19 cellular contexts compared by ENCODE assay signal in the genomic region with DNA sequence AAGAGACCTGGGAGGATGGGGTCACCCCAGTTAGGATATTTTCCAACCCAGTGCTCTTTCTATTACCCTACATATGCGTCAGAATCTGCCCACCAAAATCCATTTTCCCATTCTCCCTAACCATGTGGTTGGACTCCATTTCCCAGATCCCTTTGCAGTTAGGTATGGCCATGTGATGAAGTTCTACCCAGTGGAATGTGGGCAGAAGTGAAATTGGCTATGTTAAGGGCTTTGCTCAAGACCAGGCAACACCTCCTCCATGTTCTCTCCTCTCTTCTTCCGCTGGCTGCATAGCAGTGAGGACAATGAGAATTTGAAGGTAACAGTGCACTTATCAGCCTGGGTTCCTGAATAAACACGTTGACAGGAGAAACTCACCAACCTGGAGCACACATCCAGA.
DNase-seq lines count a peak whose midpoint lies in the region; ATAC-seq, FAIRE-seq and TF ChIP-seq lines count a peak whose summit lies in the region.
"Had no signal": no experiment of that assay in that cellular context is flagged by ENCODE, and none has a peak within 500 bp of the region (broad histone marks: within the 10 kb centered on the region; RNA-seq: fewer than 3 reads in every experiment).

No MANE protein-coding gene starts in this region.

- H3K4me1 Mint-ChIP-seq in natural killer cell (no peaks in the 10 kb centered on the region), mesothelial cell of epicardium (peaks cover 8% of the 10 kb centered on the region)
- H3K4me1 Mint-ChIP-seq: CD14-positive monocyte had no signal

- no peak overlapping the region for H2BK5ac ChIP-seq in H1 (ENCODE audit: low read depth, low read length)

- 94% methylated on average over 3 of the region's 3 CpGs; no CpG with 5 or more reads in 1 of the 2 experiments for WGBS in H1 (ENCODE audit: extremely low coverage in 1 of 2, insufficient coverage in 1 of 2, insufficient read length in 1 of 2, insufficient replicate concordance in 2 of 2, low coverage in 1 of 2, low lambda C conversion rate in 2 of 2, missing lambda C conversion rate in 1 of 2), 2 experiments

- H3K4ac ChIP-seq in H1 (replicated peaks; ENCODE audit: insufficient read length, low read depth, low read length), result no peak overlapping the region

- H3K36me3 Mint-ChIP-seq in natural killer cell (no peaks in the 10 kb centered on the region), mesothelial cell of epicardium (no peaks in the 10 kb centered on the region)
- H3K36me3 Mint-ChIP-seq: CD14-positive monocyte; CD8-positive, alpha-beta T cell had no signal

- H4K20me1 ChIP-seq in HCT116 (ENCODE audit: insufficient read depth) (no peaks in the 10 kb centered on the region), H1 (replicated peaks in 1 of 2; ENCODE audit: control insufficient read depth in 1 of 2, insufficient read depth in 2 of 2, low read length in 2 of 2) (no peaks in the 10 kb centered on the region)

- H3K27ac ChIP-seq in HCT116 (ENCODE audit: low read depth, low read length) (no peak overlapping the region), H1 (ENCODE audit: low read depth, low read length) (no peak overlapping the region)
- H3K27ac ChIP-seq: A549 had no signal

- H3K36me3 ChIP-seq in HCT116 (ENCODE audit: control insufficient read depth in 1 of 2, insufficient read depth in 2 of 2, low read length in 2 of 2) (no peaks in the 10 kb centered on the region), H1 (ENCODE audit: control insufficient read depth in 2 of 4, insufficient read depth in 4 of 4, low read length in 3 of 4) (no peaks in the 10 kb centered on the region)

- no peak for TF ChIP-seq EP300 in H1 (IDR thresholded peaks at IDR 0.05; ENCODE audit: borderline replicate concordance in 1 of 2, low read depth in 2 of 2, low read length in 2 of 2)

- H3K4me1 ChIP-seq in HCT116 (ENCODE audit: control insufficient read depth in 1 of 2, insufficient read depth in 2 of 2, low read length in 2 of 2), result peaks cover 0 to 6% of the 10 kb centered on the region in 2 experiments; a peak in 3 of 4 replicates
- H3K4me1 ChIP-seq in H1 (replicated peaks in 1 of 4; ENCODE audit: control insufficient read depth in 3 of 4, insufficient read depth in 4 of 4, low read length in 3 of 4), result no peaks in the 10 kb centered on the region; a peak in 1 of 7 replicates
- H3K4me1 ChIP-seq: A549 had no signal

- no peak overlapping the region for H2BK15ac ChIP-seq in H1 (ENCODE audit: low read length)

- H3K9me3 ChIP-seq in HCT116 (ENCODE audit: control insufficient read depth in 1 of 2, insufficient read depth in 1 of 2, low read depth in 1 of 2, low read length in 2 of 2), result no peaks in the 10 kb centered on the region
- H3K9me3 ChIP-seq in H1 (ENCODE audit: insufficient read depth in 2 of 2, low read depth in 1 of 2, low read length in 1 of 2), result 0 out of 4 replicates have a peak, but pooled peaks cover 0 to 2% of the 10 kb centered on the region in 2 experiments
- H3K9me3 ChIP-seq: A549 had no signal

- H3K79me2 ChIP-seq in HCT116 (ENCODE audit: insufficient read depth, low read length) (no peaks in the 10 kb centered on the region), H1 (ENCODE audit: control insufficient read depth in 1 of 2, insufficient read depth in 2 of 2, low read length in 2 of 2) (no peaks in the 10 kb centered on the region)

- no peak for TF ChIP-seq POLR2A in HCT116 (IDR thresholded peaks at IDR 0.05; ENCODE audit: borderline replicate concordance, extremely low read depth, insufficient read depth, insufficient read length)
- TF ChIP-seq POLR2A in H1 (IDR thresholded peaks at IDR 0.05; ENCODE audit: control extremely low read depth in 1 of 2, low read depth in 2 of 2, low read length in 2 of 2), result no peak

- no peak overlapping the region for H2BK12ac ChIP-seq in H1 (ENCODE audit: low read depth, low read length)

- H3K27me3 Mint-ChIP-seq in natural killer cell (ENCODE audit: low read depth in 2 of 2), result no peaks in the 10 kb centered on the region
- H3K27me3 Mint-ChIP-seq in mesothelial cell of epicardium (ENCODE audit: low read depth), result no peaks in the 10 kb centered on the region

- CTCF ChIA-PET in HCT116 (lab: Charles Lee) (no interaction called here), H1 (lab: Charles Lee; ENCODE audit: partially characterized antibody) (no interaction called here)

- H3K4me3 ChIP-seq in HCT116 (replicated peaks in 1 of 2; ENCODE audit: low read depth in 1 of 2, low read length in 2 of 2), result no peak overlapping the region
- H3K4me3 ChIP-seq in H1 (ENCODE audit: extremely low read depth in 1 of 4, insufficient read depth in 2 of 4, low read depth in 3 of 4, low read length in 4 of 4), result no peak overlapping the region
- H3K4me3 ChIP-seq: A549 had no signal

- H3K27ac Mint-ChIP-seq in natural killer cell (no peak overlapping the region), mesothelial cell of epicardium (no peak overlapping the region)
- H3K27ac Mint-ChIP-seq: CD14-positive monocyte; CD8-positive, alpha-beta T cell had no signal

- H3K56ac ChIP-seq in H1 (replicated peaks; ENCODE audit: insufficient read length, low read depth, low read length), result no peak overlapping the region

- H4K8ac ChIP-seq in H1 (ENCODE audit: extremely low read depth, insufficient read depth, low read length), result no peak overlapping the region

- H3K4me2 ChIP-seq in HCT116 (ENCODE audit: low read length) (no peak overlapping the region), H1 (ENCODE audit: insufficient read depth in 1 of 2, low read depth in 2 of 2, low read length in 2 of 2) (no peak overlapping the region)
- H3K4me2 ChIP-seq: A549 had no signal

- H3K23me2 ChIP-seq in H1 (ENCODE audit: low read depth, low read length), result no peaks in the 10 kb centered on the region

- H2BK120ac ChIP-seq in H1 (replicated peaks; ENCODE audit: low read depth, low read length), result no peak overlapping the region

- H3K14ac ChIP-seq in H1 (ENCODE audit: insufficient read length), result no peak overlapping the region

- intact Hi-C loops in HCT116 (cut with micrococcal nuclease), result no loop called here
- intact Hi-C loops in natural killer cell (cut with micrococcal nuclease), result no loop called here

- TF ChIP-seq RAD21 in HCT116 (IDR thresholded peaks at IDR 0.05; ENCODE audit: low read depth) (no peak), H1 (IDR thresholded peaks at IDR 0.05 in 1 of 2, conservative IDR thresholded peaks at IDR 0.05 in 1 of 2; ENCODE audit: low read depth in 2 of 2, low read length in 2 of 2) (no peak)

- H3K23ac ChIP-seq in H1 (ENCODE audit: insufficient read length), result no peak overlapping the region

- no peaks in the 10 kb centered on the region for H3K79me1 ChIP-seq in H1 (ENCODE audit: low read depth, low read length)

- POLR2A ChIA-PET in HCT116 (lab: Charles Lee) (no interaction called here), H1 (lab: Charles Lee; ENCODE audit: partially characterized antibody) (no interaction called here)

- H2AFZ ChIP-seq in HCT116 (ENCODE audit: low read depth, low read length, poor library complexity, severe bottlenecking) (peak overlapping the region; percentile 72), H1 (ENCODE audit: low read length) (peak overlapping the region; percentile 88; the same call in 1 of the 2 replicates)

- no TSS peak for BruUV-seq in HCT116 (replicated peaks; lab: Mats Ljungman, UMichigan)

- no peaks in the 10 kb centered on the region for H3K9me2 ChIP-seq in HCT116 (ENCODE audit: insufficient read depth)

- ATAC-seq in HCT116 (no peak), natural killer cell (no peak)
- ATAC-seq: CD8-positive, alpha-beta T cell had no signal

- no peak for TF ChIP-seq CTCF in HCT116 (IDR thresholded peaks at IDR 0.05 in 2 of 3, conservative IDR thresholded peaks at IDR 0.05 in 1 of 3; ENCODE audit: borderline replicate concordance in 1 of 3, insufficient read depth in 1 of 3, low read depth in 2 of 3, low read length in 2 of 3)
- TF ChIP-seq CTCF in H1 (IDR thresholded peaks at IDR 0.05; ENCODE audit: control extremely low read depth in 1 of 3, insufficient read depth in 1 of 3, low read depth in 1 of 3, low read length in 3 of 3), result no peak
- TF ChIP-seq CTCF in natural killer cell (IDR thresholded peaks at IDR 0.05), result no peak
- TF ChIP-seq CTCF in mesothelial cell of epicardium (IDR thresholded peaks at IDR 0.05; ENCODE audit: unreplicated experiment), result no peak

- H4K91ac ChIP-seq in H1 (replicated peaks; ENCODE audit: insufficient read length, low read length), result no peak overlapping the region

- no peaks in the 10 kb centered on the region for H3K9me3 Mint-ChIP-seq in natural killer cell
- no peaks in the 10 kb centered on the region for H3K9me3 Mint-ChIP-seq in mesothelial cell of epicardium
- H3K9me3 Mint-ChIP-seq: CD8-positive, alpha-beta T cell had no signal

- H3K4me3 Mint-ChIP-seq in natural killer cell, result no peak overlapping the region
- H3K4me3 Mint-ChIP-seq in mesothelial cell of epicardium, result no peak overlapping the region
- H3K4me3 Mint-ChIP-seq: CD14-positive monocyte; CD8-positive, alpha-beta T cell had no signal

- H2AK5ac ChIP-seq in H1 (ENCODE audit: low read depth, low read length), result no peak overlapping the region

- H3K18ac ChIP-seq in H1 (ENCODE audit: extremely low read depth, low read length), result no peak overlapping the region

- H4K5ac ChIP-seq in H1 (ENCODE audit: insufficient read length, low read depth, low read length), result no peak overlapping the region

- RAD21 ChIA-PET in HCT116 (lab: Charles Lee; ENCODE audit: low non-redundant PET in 1 of 2, low total read pairs in 2 of 2, uncharacterized antibody in 2 of 2, unreplicated experiment in 2 of 2), result no interaction called here

- no peak overlapping the region for H2BK20ac ChIP-seq in H1 (ENCODE audit: low read length)

- FAIRE-seq in H1 (lab: Jason Lieb, UNC) (no peak), urothelium cell line (lab: Jason Lieb, UNC) (peak; percentile 91)
- FAIRE-seq: A549, D721Med, G401.6, GM12892 had no signal

- no peak for DNase-seq in HCT116 (ENCODE audit: low read depth, low spot score)
- DNase-seq in OCI-M1 (lab: John Stamatoyannopoulos, UW), result peak; percentile 21
- DNase-seq in H1 (ENCODE audit: low read depth in 1 of 2, low spot score in 2 of 2), result no peak
- no peak for DNase-seq in urothelium cell line (ENCODE audit: low spot score)
- DNase-seq in natural killer cell, result no peak
- DNase-seq in mesothelial cell of epicardium (ENCODE audit: low spot score in 2 of 2, unreplicated experiment in 2 of 2), result no peak
- DNase-seq in LoVo (ENCODE audit: low spot score), result no peak
- DNase-seq: CD8-positive, alpha-beta T cell; COR-L47; DMS153; DMS79 treated with DMSO at 0.1 percent for 48 hours; EL; H7; KBM-7 had no signal

- H3K27me3 ChIP-seq in HCT116 (ENCODE audit: insufficient read depth, low read length), result no peaks in the 10 kb centered on the region
- H3K27me3 ChIP-seq in H1 (replicated peaks in 1 of 4; ENCODE audit: control insufficient read depth in 3 of 4, extremely low read depth in 1 of 4, insufficient read depth in 3 of 4, low read length in 3 of 4), result no peaks in the 10 kb centered on the region

- no peak overlapping the region for H3K9ac ChIP-seq in HCT116 (ENCODE audit: low read length)
- no peak overlapping the region for H3K9ac ChIP-seq in H1 (replicated peaks in 1 of 4; ENCODE audit: extremely low read depth in 1 of 4, low read depth in 3 of 4, low read length in 3 of 4)

TF ChIP-seq in HCT116, 20 proteins besides CTCF, POLR2A, EP300 and RAD21 (continues in another document):
- no peak for TF ChIP-seq JUND (IDR thresholded peaks at IDR 0.05)

TF ChIP-seq in H1, 55 proteins besides CTCF, POLR2A, EP300 and RAD21 (continues in another document):
- TF ChIP-seq SIX5 (IDR thresholded peaks at IDR 0.05; ENCODE audit: low read depth, low read length), result peak; percentile 9; the same call in 1 of the 2 replicates
